Comparison of ENCODE assay signal across 8 cellular contexts in the genomic region with DNA sequence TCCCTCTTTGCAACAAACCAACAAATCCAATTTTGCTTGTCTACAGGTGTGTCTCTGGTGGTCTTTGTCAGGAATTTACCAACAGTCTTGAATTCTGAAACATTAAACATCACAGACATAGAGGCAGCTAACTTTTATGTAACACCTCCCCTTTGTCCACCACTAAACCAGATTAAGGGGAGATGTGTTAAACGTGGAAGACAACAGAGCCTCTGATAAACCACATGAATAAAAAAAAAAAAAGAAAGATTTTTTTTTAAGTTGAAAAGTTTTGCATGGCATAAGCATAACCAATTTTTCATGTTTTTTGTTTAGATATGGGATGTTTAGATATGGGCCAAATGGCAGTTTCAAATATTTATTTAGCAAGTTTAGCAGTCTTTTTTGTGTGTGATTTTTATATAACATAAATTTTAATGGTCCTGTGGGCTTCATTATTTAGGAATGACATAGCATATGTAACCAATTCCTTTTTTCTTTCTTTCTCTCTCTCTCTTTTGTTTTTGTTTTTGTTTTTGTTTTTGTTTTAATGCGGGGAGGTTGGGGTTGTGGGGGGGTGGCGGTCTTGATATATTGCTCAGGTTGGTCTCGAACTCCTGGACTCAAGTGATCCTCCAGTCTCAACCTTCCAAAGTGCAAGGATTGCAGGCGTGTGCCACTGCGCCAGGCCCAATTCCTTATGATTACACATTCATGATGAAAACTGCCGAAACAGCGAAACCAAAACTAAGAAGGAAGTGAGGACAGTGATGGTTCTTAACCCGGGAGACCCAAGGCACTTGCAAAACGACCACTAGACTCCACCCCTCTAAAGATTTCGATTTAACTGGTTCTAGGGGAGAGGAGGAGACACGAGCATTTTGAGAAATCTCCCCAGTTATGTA.
DNase-seq lines count a peak whose midpoint lies in the region; ATAC-seq and TF ChIP-seq lines count a peak whose summit lies in the region.

No MANE protein-coding gene starts in this region.

- no peaks in the 10 kb centered on the region for H3K9me3 ChIP-seq in neutrophil

- no peaks in the 10 kb centered on the region for H3K27me3 Mint-ChIP-seq in activated CD4-positive, alpha-beta T cell treated with anti-CD3 and anti-CD28 coated beads, Interleukin-2, amount 10 ng/mL, durations not matched to agents 7 days and 5 days

- TF ChIP-seq CTCF in fibroblast of pulmonary artery (IDR thresholded peaks at IDR 0.05; ENCODE audit: low read length, missing control alignments) (no peak), neutrophil (IDR thresholded peaks at IDR 0.05) (no peak)

- peak overlapping the region; percentile 47 for H3K4me3 ChIP-seq in fibroblast of pulmonary artery (replicated peaks; ENCODE audit: low read depth, low read length)
- H3K4me3 ChIP-seq in neutrophil (ENCODE audit: low read depth in 1 of 2, low read length in 1 of 2), result peak overlapping the region; percentile 61 to 66

- H3K27me3 ChIP-seq in neutrophil, result peaks cover 20% of the 10 kb centered on the region

- no peaks in the 10 kb centered on the region for H3K36me3 ChIP-seq in neutrophil

- H3K4me3 Mint-ChIP-seq in activated CD4-positive, alpha-beta T cell treated with anti-CD3 and anti-CD28 coated beads, Interleukin-2, amount 10 ng/mL, durations not matched to agents 7 days and 5 days, result peak overlapping the region; percentile 77

- H3K4me1 ChIP-seq in neutrophil (ENCODE audit: control insufficient read depth in 1 of 2, insufficient read depth in 1 of 2, low read depth in 1 of 2, low read length in 1 of 2), result peaks cover 17 to 21% of the 10 kb centered on the region in 2 experiments

- peak overlapping the region; percentile 94 for H3K27ac Mint-ChIP-seq in activated CD4-positive, alpha-beta T cell treated with anti-CD3 and anti-CD28 coated beads, Interleukin-2, amount 10 ng/mL, durations not matched to agents 7 days and 5 days

- ATAC-seq in GM18498 (IDR thresholded peaks at IDR 0.05; ENCODE audit: unreplicated experiment), result peak; percentile 34
- ATAC-seq in HG03378 (IDR thresholded peaks at IDR 0.05; ENCODE audit: unreplicated experiment), result peak; percentile 20

- CTCF ChIA-PET in activated CD4-positive, alpha-beta T cell treated with anti-CD3 and anti-CD28 coated beads, Interleukin-2, amount 10 ng/mL, durations not matched to agents 7 days and 5 days (lab: Charles Lee), result interaction anchor here (0.6 to 1.4 kb wide), 5 partner anchors 13 to 1363 kb away, joined by 3 to 4 read pairs (median 3); no protein-coding TSS in a partner anchor

- peak; percentile 59 for DNase-seq in activated CD4-positive, alpha-beta T cell treated with anti-CD3 and anti-CD28 coated beads, Interleukin-2, amount 10 ng/mL, durations not matched to agents 7 days and 5 days
- peak; percentile 71 for DNase-seq in fibroblast of pulmonary artery (ENCODE audit: low read depth)
- no peak for DNase-seq in NCI-H1105 treated with DMSO at 0.1 percent for 48 hours (lab: John Stamatoyannopoulos, UW)
- no peak for DNase-seq in mesenteric fat pad (ENCODE audit: low spot score)
- no peak for DNase-seq in T-helper 9 cell

- POLR2A ChIA-PET in activated CD4-positive, alpha-beta T cell treated with anti-CD3 and anti-CD28 coated beads, Interleukin-2, amount 10 ng/mL, durations not matched to agents 7 days and 5 days (lab: Charles Lee), result interaction anchor here (0.5 to 0.6 kb wide), 2 partner anchors 130 to 823 kb away, joined by 3 to 4 read pairs; no protein-coding TSS in a partner anchor

- H3K4me1 Mint-ChIP-seq in activated CD4-positive, alpha-beta T cell treated with anti-CD3 and anti-CD28 coated beads, Interleukin-2, amount 10 ng/mL, durations not matched to agents 7 days and 5 days, result peaks cover 49% of the 10 kb centered on the region

- H3K9me3 Mint-ChIP-seq in activated CD4-positive, alpha-beta T cell treated with anti-CD3 and anti-CD28 coated beads, Interleukin-2, amount 10 ng/mL, durations not matched to agents 7 days and 5 days, result no peaks in the 10 kb centered on the region

- H3K36me3 Mint-ChIP-seq in activated CD4-positive, alpha-beta T cell treated with anti-CD3 and anti-CD28 coated beads, Interleukin-2, amount 10 ng/mL, durations not matched to agents 7 days and 5 days (ENCODE audit: low read depth), result no peaks in the 10 kb centered on the region

- peak overlapping the region; percentile 77 for H3K27ac ChIP-seq in neutrophil

Comparison
In these comparisons a context has a peak if more than half of its experiments do, and no peak if none do; other contexts are left out.
1. DNase-seq: peak in activated CD4-positive, alpha-beta T cell treated with anti-CD3 and anti-CD28 coated beads, Interleukin-2, amount 10 ng/mL, durations not matched to agents 7 days and 5 days (single experiment) and fibroblast of pulmonary artery (single experiment); none in NCI-H1105 treated with DMSO at 0.1 percent for 48 hours (single experiment), mesenteric fat pad (single experiment) and T-helper 9 cell (single experiment).